Comparison of ENCODE assay signal across 1 cellular context in the genomic region with DNA sequence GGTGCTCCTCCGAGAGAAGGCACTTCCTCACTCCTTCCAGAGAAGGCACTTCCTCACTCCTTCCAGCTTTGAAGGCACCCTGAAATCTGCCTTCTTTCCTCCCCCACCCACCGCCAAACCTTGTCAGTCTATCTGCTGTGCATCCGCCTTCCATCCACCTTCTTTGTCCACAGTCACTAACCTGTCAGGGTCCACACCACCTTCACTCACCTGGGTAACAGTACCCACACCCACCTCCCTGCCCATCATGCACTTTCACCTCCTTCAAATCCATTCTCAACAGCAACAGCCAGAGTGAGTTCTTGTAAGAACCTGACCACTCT.
TF ChIP-seq lines count a peak whose summit lies in the region.

No MANE protein-coding gene starts in this region.

TF ChIP-seq in IMR-90, 13 proteins besides CTCF, POLR2A, EP300 and RAD21:
- TF ChIP-seq FOS (IDR thresholded peaks at IDR 0.05; ENCODE audit: low read depth, low read length) = no peak
- no peak for TF ChIP-seq RFX5 (IDR thresholded peaks at IDR 0.05; ENCODE audit: low read depth, low read length)
- no peak for TF ChIP-seq MAFK (IDR thresholded peaks at IDR 0.05; ENCODE audit: low read depth, low read length)
- no peak for TF ChIP-seq CEBPB (IDR thresholded peaks at IDR 0.05; ENCODE audit: low read depth, low read length)
- TF ChIP-seq CHD1 (IDR thresholded peaks at IDR 0.05; ENCODE audit: low read depth, low read length) = no peak
- TF ChIP-seq NFE2L2 (IDR thresholded peaks at IDR 0.05; ENCODE audit: low read depth, low read length) = no peak
- TF ChIP-seq MAZ (IDR thresholded peaks at IDR 0.05; ENCODE audit: borderline replicate concordance, low read depth, low read length) = no peak
- TF ChIP-seq USF2 (IDR thresholded peaks at IDR 0.05; ENCODE audit: low read depth, low read length) = no peak
- no peak for TF ChIP-seq ELK1 (IDR thresholded peaks at IDR 0.05; ENCODE audit: borderline replicate concordance, low read depth, low read length)
- no peak for TF ChIP-seq MXI1 (IDR thresholded peaks at IDR 0.05; ENCODE audit: borderline replicate concordance, low read depth, low read length)
- TF ChIP-seq RCOR1 (IDR thresholded peaks at IDR 0.05; ENCODE audit: insufficient replicate concordance, low read length) = no peak
- no peak for TF ChIP-seq SMC3 (IDR thresholded peaks at IDR 0.05; ENCODE audit: low read depth, low read length)
